ENCODE assay signal across 9 cellular contexts in genomic region chr4:88791274-88791673, GRCh38.
A peak's percentile ranks its signal among the peaks of the same experiment; 100 is the strongest.
DNase-seq lines count a peak whose midpoint lies in the region; ATAC-seq and TF ChIP-seq lines count a peak whose summit lies in the region.
"Had no signal": no experiment of that assay in that cellular context is flagged by ENCODE, and none has a peak within 500 bp of the region (broad histone marks: within the 10 kb centered on the region; RNA-seq: fewer than 3 reads in every experiment).

No MANE protein-coding gene starts in this region.

- peak; percentile 21 for TF ChIP-seq CTCF in GM10266 (IDR thresholded peaks at IDR 0.05; ENCODE audit: control insufficient read depth, insufficient read depth, low read depth, missing control alignments)
- peak; percentile 7 for TF ChIP-seq CTCF in fibroblast of mammary gland (conservative IDR thresholded peaks at IDR 0.05; ENCODE audit: control insufficient read depth, insufficient read depth, low read depth, low read length)

- H3K4me3 Mint-ChIP-seq in activated T-helper 1 cell treated with anti-CD3 and anti-CD28 coated beads, Interleukin-12 subunit alpha, Interleukin-12 subunit beta, Interleukin-2, Interleukin-4 antibody, amounts not matched to agents 30 ng/mL and 10 ng/mL and 1 ng/mL, durations not matched to agents 14 hours and 24 hours and 36 hours: no peak overlapping the region

- no peak for ATAC-seq in HG03378 (IDR thresholded peaks at IDR 0.05; ENCODE audit: unreplicated experiment)

- H3K27ac Mint-ChIP-seq in activated T-helper 1 cell treated with anti-CD3 and anti-CD28 coated beads, Interleukin-12 subunit alpha, Interleukin-12 subunit beta, Interleukin-2, Interleukin-4 antibody, amounts not matched to agents 30 ng/mL and 10 ng/mL and 1 ng/mL, durations not matched to agents 14 hours and 24 hours and 36 hours: no peak overlapping the region

- intact Hi-C loops in activated T-helper 1 cell treated with anti-CD3 and anti-CD28 coated beads, Interleukin-12 subunit alpha, Interleukin-12 subunit beta, Interleukin-2, Interleukin-4 antibody, amounts not matched to agents 30 ng/mL and 10 ng/mL and 1 ng/mL, durations not matched to agents 14 hours and 24 hours and 36 hours (cut with micrococcal nuclease): loop anchor here (5.0 kb wide), 3 partner anchors 94 to 321 kb away; partner anchors contain the start of genes NAP1L5 and TIGD2

- peaks cover 16% of the 10 kb centered on the region for H3K27me3 Mint-ChIP-seq in activated T-helper 1 cell treated with anti-CD3 and anti-CD28 coated beads, Interleukin-12 subunit alpha, Interleukin-12 subunit beta, Interleukin-2, Interleukin-4 antibody, amounts not matched to agents 30 ng/mL and 10 ng/mL and 1 ng/mL, durations not matched to agents 14 hours and 24 hours and 36 hours (ENCODE audit: insufficient read depth)

- H3K9me3 Mint-ChIP-seq in activated T-helper 1 cell treated with anti-CD3 and anti-CD28 coated beads, Interleukin-12 subunit alpha, Interleukin-12 subunit beta, Interleukin-2, Interleukin-4 antibody, amounts not matched to agents 30 ng/mL and 10 ng/mL and 1 ng/mL, durations not matched to agents 14 hours and 24 hours and 36 hours: no peaks in the 10 kb centered on the region

- peaks cover 21% of the 10 kb centered on the region for H3K4me1 Mint-ChIP-seq in activated T-helper 1 cell treated with anti-CD3 and anti-CD28 coated beads, Interleukin-12 subunit alpha, Interleukin-12 subunit beta, Interleukin-2, Interleukin-4 antibody, amounts not matched to agents 30 ng/mL and 10 ng/mL and 1 ng/mL, durations not matched to agents 14 hours and 24 hours and 36 hours (ENCODE audit: low read depth)

- peaks cover 11% of the 10 kb centered on the region for H3K36me3 Mint-ChIP-seq in activated T-helper 1 cell treated with anti-CD3 and anti-CD28 coated beads, Interleukin-12 subunit alpha, Interleukin-12 subunit beta, Interleukin-2, Interleukin-4 antibody, amounts not matched to agents 30 ng/mL and 10 ng/mL and 1 ng/mL, durations not matched to agents 14 hours and 24 hours and 36 hours (ENCODE audit: low read depth)

- peak; percentile 21 for DNase-seq in A172 (ENCODE audit: low spot score)
- no peak for DNase-seq in GM10266 (ENCODE audit: extremely low spot score)
- peak; percentile 29 for DNase-seq in RPMI7951 (ENCODE audit: low read depth)
- peak; percentile 45 for DNase-seq in fibroblast of mammary gland (ENCODE audit: low read depth)
- no peak for DNase-seq in AG08396 (ENCODE audit: low spot score)
- DNase-seq in activated T-helper 1 cell treated with anti-CD3 and anti-CD28 coated beads, Interleukin-12 subunit alpha, Interleukin-12 subunit beta, Interleukin-2, Interleukin-4 antibody, amounts not matched to agents 30 ng/mL and 10 ng/mL and 1 ng/mL, durations not matched to agents 14 hours and 24 hours and 36 hours (ENCODE audit: low spot score): no peak
- no peak for DNase-seq in NCI-H2227 (lab: John Stamatoyannopoulos, UW; ENCODE audit: unreplicated experiment)
- DNase-seq: colonic mucosa had no signal

- H3K4me3 ChIP-seq in fibroblast of mammary gland (ENCODE audit: control insufficient read depth, low read depth, low read length): no peak overlapping the region
- H3K4me3 ChIP-seq: colonic mucosa had no signal

Comparison
In these comparisons a context has a peak if more than half of its experiments do, and no peak if none do; other contexts are left out.
1. DNase-seq: peak in A172 (single experiment), RPMI7951 (single experiment) and fibroblast of mammary gland (single experiment); none in GM10266 (single experiment), AG08396 (single experiment), activated T-helper 1 cell treated with anti-CD3 and anti-CD28 coated beads, Interleukin-12 subunit alpha, Interleukin-12 subunit beta, Interleukin-2, Interleukin-4 antibody, amounts not matched to agents 30 ng/mL and 10 ng/mL and 1 ng/mL, durations not matched to agents 14 hours and 24 hours and 36 hours (single experiment) and NCI-H2227 (single experiment).